ENCODE assay signal across 24 cellular contexts in the genomic region with DNA sequence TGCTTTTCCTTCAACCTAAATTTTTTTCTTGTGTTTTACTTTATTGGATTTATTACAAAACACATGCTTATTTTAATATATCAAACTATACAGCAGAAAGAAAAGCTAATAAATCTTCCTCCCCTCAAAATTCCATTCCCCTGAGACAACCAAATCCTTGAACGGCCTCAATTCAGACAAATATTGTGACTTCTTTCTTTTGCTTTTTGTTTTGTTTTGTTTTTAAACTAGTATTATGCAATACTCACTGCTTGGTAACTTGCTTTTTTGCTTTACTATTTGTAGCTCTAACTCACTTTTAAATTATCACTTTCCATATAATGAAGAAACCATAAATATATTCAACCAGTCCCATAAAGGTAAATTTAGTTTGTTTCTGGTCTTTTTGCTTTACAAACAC. TPM values are rescaled to one million over a fixed set of nuclear protein-coding genes. Genes with fewer than 3 reads are reported as not detected.
DNase-seq lines count a peak whose midpoint lies in the region; ATAC-seq and TF ChIP-seq lines count a peak whose summit lies in the region.
"Had no signal": no experiment of that assay in that cellular context is flagged by ENCODE, and none has a peak within 500 bp of the region (broad histone marks: within the 10 kb centered on the region; RNA-seq: fewer than 3 reads in every experiment).

No MANE protein-coding gene starts in this region.

- no peaks in the 10 kb centered on the region for H3K79me2 ChIP-seq in fibroblast of lung (ENCODE audit: control insufficient read depth, insufficient read depth, low read length)

- TF ChIP-seq CTCF in WTC11 (IDR thresholded peaks at IDR 0.05) (no peak), fibroblast of lung (conservative IDR thresholded peaks at IDR 0.05 in 1 of 2, IDR thresholded peaks at IDR 0.05 in 1 of 2; ENCODE audit: low read depth in 1 of 2, low read length in 2 of 2) (no peak)

- CTCF ChIA-PET in WTC11 (lab: Charles Lee) = no interaction called here

- H3K4me1 Mint-ChIP-seq in WTC11 = no peaks in the 10 kb centered on the region
- H3K4me1 Mint-ChIP-seq: brain, neural progenitor cell had no signal

- no peak overlapping the region for H3K4me3 Mint-ChIP-seq in WTC11
- H3K4me3 Mint-ChIP-seq: activated B cell treated with CpG ODN at 0.5 μM for 24 hours; activated CD8-positive, alpha-beta T cell treated with anti-CD3 and anti-CD28 coated beads for 36 hours; brain; neural progenitor cell had no signal

- ATAC-seq in WTC11 (no peak), HG03457 (IDR thresholded peaks at IDR 0.05; ENCODE audit: unreplicated experiment) (no peak)
- ATAC-seq: activated CD8-positive, alpha-beta T cell treated with anti-CD3 and anti-CD28 coated beads for 36 hours; gastroesophageal sphincter; left colon had no signal

- POLR2A ChIA-PET in WTC11 (lab: Charles Lee) = interaction anchor here (1.5 kb wide), 1 partner anchor 59 kb away, joined by 3 read pairs; the partner anchor contains the start of gene CDK1

- H4K20me1 ChIP-seq in fibroblast of lung (ENCODE audit: control insufficient read depth, extremely low read depth, insufficient read depth, low read length) = no peaks in the 10 kb centered on the region

- no peaks in the 10 kb centered on the region for H3K27me3 ChIP-seq in fibroblast of lung (ENCODE audit: control insufficient read depth, insufficient read depth, low read length)
- H3K27me3 ChIP-seq: gastroesophageal sphincter, neural progenitor cell, SJCRH30, suprapubic skin had no signal

- no peak overlapping the region for H2AFZ ChIP-seq in fibroblast of lung (ENCODE audit: low read length)
- H2AFZ ChIP-seq: neural progenitor cell, PC-9 had no signal

- no peaks in the 10 kb centered on the region for H3K27me3 Mint-ChIP-seq in WTC11 (ENCODE audit: low read depth)

- H3K4me3 ChIP-seq in fibroblast of lung (replicated peaks in 1 of 4; ENCODE audit: control extremely low read depth in 1 of 4, insufficient read depth in 1 of 4, low read depth in 3 of 4, low read length in 4 of 4) = no peak overlapping the region
- H3K4me3 ChIP-seq: coronary artery, gastroesophageal sphincter, neural progenitor cell, PC-9, prostate gland, SJCRH30, suprapubic skin had no signal

- H3K27ac Mint-ChIP-seq in WTC11 = peak overlapping the region; percentile 54; the same call in 1 of the 2 replicates
- H3K27ac Mint-ChIP-seq: activated B cell treated with CpG ODN at 0.5 μM for 24 hours; activated CD8-positive, alpha-beta T cell treated with anti-CD3 and anti-CD28 coated beads for 36 hours; brain; neural progenitor cell had no signal

- no peaks in the 10 kb centered on the region for H3K4me1 ChIP-seq in fibroblast of lung (ENCODE audit: control insufficient read depth, extremely low read depth, insufficient read depth, low read length)
- H3K4me1 ChIP-seq: gastroesophageal sphincter, neural progenitor cell, prostate gland, SJCRH30 had no signal

- no peaks in the 10 kb centered on the region for H3K36me3 ChIP-seq in fibroblast of lung (ENCODE audit: control insufficient read depth, insufficient read depth, low read length)
- H3K36me3 ChIP-seq: gastroesophageal sphincter, neural progenitor cell, prostate gland, SJCRH30, suprapubic skin had no signal

- no peak overlapping the region for H3K27ac ChIP-seq in fibroblast of lung (ENCODE audit: insufficient read depth, low read length)
- H3K27ac ChIP-seq: coronary artery, gastroesophageal sphincter, neural progenitor cell, PC-9, prostate gland, SJCRH30, suprapubic skin had no signal

- intact Hi-C loops in head of caudate nucleus (cut with DNase I) = no loop called here

- H3K9me3 ChIP-seq in fibroblast of lung (ENCODE audit: control insufficient read depth, insufficient read depth, low read depth, low read length) = no peaks in the 10 kb centered on the region
- H3K9me3 ChIP-seq: gastroesophageal sphincter, prostate gland, SJCRH30, suprapubic skin had no signal

- DNase-seq in EL = peak; percentile 28
- DNase-seq in WTC11 (ENCODE audit: low spot score) = no peak
- peak; percentile 49 to 53 for DNase-seq in fibroblast of lung (ENCODE audit: low read depth in 2 of 2)
- peak; percentile 42 for DNase-seq in renal cortical epithelial cell (ENCODE audit: low read depth)
- no peak for DNase-seq in head of caudate nucleus
- no peak for DNase-seq in SHP77 (lab: John Stamatoyannopoulos, UW)
- DNase-seq in activated gamma-delta T cell treated with Interleukin-2 at 50 U/mL for 16 hours = no peak
- DNase-seq: activated B cell treated with CpG ODN at 0.5 μM for 24 hours; activated CD8-positive, alpha-beta T cell treated with anti-CD3 and anti-CD28 coated beads for 36 hours; activated naive CD4-positive, alpha-beta T cell treated with anti-CD3 and anti-CD28 coated beads, Interleukin-2, amount 50 U/mL, for 16 hours; activated T-cell treated with anti-CD3 and anti-CD28 coated beads, Interleukin-2, amount 50 U/mL, for 1 hour; COR-L47; left colon; NCI-H146; PC-9; SJCRH30; stimulated activated CD4-positive, alpha-beta T cell treated with anti-CD3 and anti-CD28 coated beads, Interleukin-12 subunit alpha, Interleukin-12 subunit beta, amount 100 ng/mL, for 4 hours had no signal

- no peak overlapping the region for H3K4me2 ChIP-seq in fibroblast of lung (ENCODE audit: extremely low read depth, insufficient read depth, low read length)
- H3K4me2 ChIP-seq: neural progenitor cell, PC-9 had no signal

- H3K36me3 Mint-ChIP-seq in WTC11 = peaks cover 2% of the 10 kb centered on the region; the same call in 1 of the 2 replicates
- H3K36me3 Mint-ChIP-seq: brain, neural progenitor cell had no signal

- no peak overlapping the region for H3K9ac ChIP-seq in fibroblast of lung (ENCODE audit: insufficient read depth, low read length)
- H3K9ac ChIP-seq: neural progenitor cell had no signal

- peaks cover 7% of the 10 kb centered on the region for H3K9me3 Mint-ChIP-seq in WTC11
- H3K9me3 Mint-ChIP-seq: activated B cell treated with CpG ODN at 0.5 μM for 24 hours; activated CD8-positive, alpha-beta T cell treated with anti-CD3 and anti-CD28 coated beads for 36 hours; neural progenitor cell had no signal

TF ChIP-seq in WTC11, 78 proteins besides CTCF, POLR2A, EP300 and RAD21 (continues in another document):
- TF ChIP-seq ZNF121 (CRISPR knock-in tag; IDR thresholded peaks at IDR 0.05) = no peak
- TF ChIP-seq JAZF1 (CRISPR knock-in tag; IDR thresholded peaks at IDR 0.05) = no peak
- TF ChIP-seq, protein P1, sequence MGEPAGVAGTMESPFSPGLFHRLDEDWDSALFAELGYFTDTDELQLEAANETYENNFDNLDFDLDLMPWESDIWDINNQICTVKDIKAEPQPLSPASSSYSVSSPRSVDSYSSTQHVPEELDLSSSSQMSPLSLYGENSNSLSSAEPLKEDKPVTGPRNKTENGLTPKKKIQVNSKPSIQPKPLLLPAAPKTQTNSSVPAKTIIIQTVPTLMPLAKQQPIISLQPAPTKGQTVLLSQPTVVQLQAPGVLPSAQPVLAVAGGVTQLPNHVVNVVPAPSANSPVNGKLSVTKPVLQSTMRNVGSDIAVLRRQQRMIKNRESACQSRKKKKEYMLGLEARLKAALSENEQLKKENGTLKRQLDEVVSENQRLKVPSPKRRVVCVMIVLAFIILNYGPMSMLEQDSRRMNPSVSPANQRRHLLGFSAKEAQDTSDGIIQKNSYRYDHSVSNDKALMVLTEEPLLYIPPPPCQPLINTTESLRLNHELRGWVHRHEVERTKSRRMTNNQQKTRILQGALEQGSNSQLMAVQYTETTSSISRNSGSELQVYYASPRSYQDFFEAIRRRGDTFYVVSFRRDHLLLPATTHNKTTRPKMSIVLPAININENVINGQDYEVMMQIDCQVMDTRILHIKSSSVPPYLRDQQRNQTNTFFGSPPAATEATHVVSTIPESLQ (CRISPR knock-in tag; IDR thresholded peaks at IDR 0.05) = no peak
- no peak for TF ChIP-seq ZNF263 (CRISPR knock-in tag; IDR thresholded peaks at IDR 0.05; ENCODE audit: low read depth)
- no peak for TF ChIP-seq CBFB (CRISPR knock-in tag; IDR thresholded peaks at IDR 0.05; ENCODE audit: low read depth)
- TF ChIP-seq GTF2I (CRISPR knock-in tag; conservative IDR thresholded peaks at IDR 0.05) = no peak
- TF ChIP-seq, protein P2, sequence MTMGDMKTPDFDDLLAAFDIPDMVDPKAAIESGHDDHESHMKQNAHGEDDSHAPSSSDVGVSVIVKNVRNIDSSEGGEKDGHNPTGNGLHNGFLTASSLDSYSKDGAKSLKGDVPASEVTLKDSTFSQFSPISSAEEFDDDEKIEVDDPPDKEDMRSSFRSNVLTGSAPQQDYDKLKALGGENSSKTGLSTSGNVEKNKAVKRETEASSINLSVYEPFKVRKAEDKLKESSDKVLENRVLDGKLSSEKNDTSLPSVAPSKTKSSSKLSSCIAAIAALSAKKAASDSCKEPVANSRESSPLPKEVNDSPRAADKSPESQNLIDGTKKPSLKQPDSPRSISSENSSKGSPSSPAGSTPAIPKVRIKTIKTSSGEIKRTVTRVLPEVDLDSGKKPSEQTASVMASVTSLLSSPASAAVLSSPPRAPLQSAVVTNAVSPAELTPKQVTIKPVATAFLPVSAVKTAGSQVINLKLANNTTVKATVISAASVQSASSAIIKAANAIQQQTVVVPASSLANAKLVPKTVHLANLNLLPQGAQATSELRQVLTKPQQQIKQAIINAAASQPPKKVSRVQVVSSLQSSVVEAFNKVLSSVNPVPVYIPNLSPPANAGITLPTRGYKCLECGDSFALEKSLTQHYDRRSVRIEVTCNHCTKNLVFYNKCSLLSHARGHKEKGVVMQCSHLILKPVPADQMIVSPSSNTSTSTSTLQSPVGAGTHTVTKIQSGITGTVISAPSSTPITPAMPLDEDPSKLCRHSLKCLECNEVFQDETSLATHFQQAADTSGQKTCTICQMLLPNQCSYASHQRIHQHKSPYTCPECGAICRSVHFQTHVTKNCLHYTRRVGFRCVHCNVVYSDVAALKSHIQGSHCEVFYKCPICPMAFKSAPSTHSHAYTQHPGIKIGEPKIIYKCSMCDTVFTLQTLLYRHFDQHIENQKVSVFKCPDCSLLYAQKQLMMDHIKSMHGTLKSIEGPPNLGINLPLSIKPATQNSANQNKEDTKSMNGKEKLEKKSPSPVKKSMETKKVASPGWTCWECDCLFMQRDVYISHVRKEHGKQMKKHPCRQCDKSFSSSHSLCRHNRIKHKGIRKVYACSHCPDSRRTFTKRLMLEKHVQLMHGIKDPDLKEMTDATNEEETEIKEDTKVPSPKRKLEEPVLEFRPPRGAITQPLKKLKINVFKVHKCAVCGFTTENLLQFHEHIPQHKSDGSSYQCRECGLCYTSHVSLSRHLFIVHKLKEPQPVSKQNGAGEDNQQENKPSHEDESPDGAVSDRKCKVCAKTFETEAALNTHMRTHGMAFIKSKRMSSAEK (CRISPR knock-in tag; IDR thresholded peaks at IDR 0.05; ENCODE audit: borderline replicate concordance) = no peak

RNA-seq across cellular contexts. Expression of gene CDK1, which starts 59.4 kb away (rescaled TPM):
- 92.8 to 98.9 TPM (median 94.8 TPM) in 3 replicates for total RNA-seq in WTC11 (2021)
- total RNA-seq in fibroblast of lung = 4.4 and 13.9 TPM in 2 replicates
- polyA plus RNA-seq in fibroblast of lung = 14.8 and 42.4 TPM in 2 replicates
- polyA plus RNA-seq in fibroblast of lung (2012) = 9.3 and 31.6 TPM in 2 replicates
- 2.1 TPM in 1 of 2 replicates, not detected in the other for polyA minus RNA-seq in fibroblast of lung (ENCODE audit: low replicate concordance)
- total RNA-seq in renal cortical epithelial cell = 3.8 and 50.5 TPM in 2 replicates

Comparison
In these comparisons a context has a peak if more than half of its experiments do, and no peak if none do; other contexts are left out.
1. DNase-seq: peak in EL (single experiment), fibroblast of lung (2 of 2) and renal cortical epithelial cell (single experiment); none in WTC11 (single experiment), head of caudate nucleus (0 of 42), SHP77 (0 of 2) and activated gamma-delta T cell treated with Interleukin-2 at 50 U/mL for 16 hours (single experiment).